32 cellular contexts compared by ENCODE assay signal in the genomic region with DNA sequence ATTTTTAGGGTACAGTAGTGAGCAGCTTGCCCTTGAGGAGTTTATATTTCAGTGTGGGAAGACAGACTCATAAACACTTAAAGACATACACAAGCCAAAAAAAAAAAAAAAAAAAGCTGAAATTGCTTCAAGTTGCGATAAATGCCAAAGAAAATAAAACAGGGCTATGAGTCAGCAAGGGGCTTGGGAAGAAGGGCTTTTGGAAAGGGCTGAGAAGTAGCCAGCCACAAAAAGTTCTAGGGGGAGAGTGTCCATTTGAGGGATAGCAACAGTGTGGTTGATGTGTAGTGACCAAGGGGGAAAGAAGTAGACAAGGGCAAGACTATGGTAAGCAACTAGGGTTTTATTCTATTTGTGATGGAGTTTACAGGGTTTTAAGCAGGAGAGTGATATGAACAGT.
DNase-seq lines count a peak whose midpoint lies in the region; ATAC-seq, FAIRE-seq and TF ChIP-seq lines count a peak whose summit lies in the region.
"Had no signal": no experiment of that assay in that cellular context is flagged by ENCODE, and none has a peak within 500 bp of the region (broad histone marks: within the 10 kb centered on the region; RNA-seq: fewer than 3 reads in every experiment).

No MANE protein-coding gene starts in this region.

- H3K4me1 ChIP-seq in SJSA1 (replicated peaks) (peaks cover 29% of the 10 kb centered on the region), endothelial cell of umbilical vein (ENCODE audit: control insufficient read depth, extremely low read depth, insufficient read depth, low read length) (peaks cover 9% of the 10 kb centered on the region), mesenchymal stem cell (ENCODE audit: control insufficient read depth, insufficient read depth, low read depth, low read length) (peaks cover under 1% of the 10 kb centered on the region)
- H3K4me1 ChIP-seq: breast epithelium, testis, uterus had no signal

- H3K4me1 Mint-ChIP-seq in activated CD4-positive, alpha-beta T cell treated with anti-CD3 and anti-CD28 coated beads for 36 hours, result peaks cover 4% of the 10 kb centered on the region
- H3K4me1 Mint-ChIP-seq in mesothelial cell of epicardium, result peaks cover 11% of the 10 kb centered on the region
- H3K4me1 Mint-ChIP-seq: IgD-negative memory B cell, immature natural killer cell had no signal

- no peak for TF ChIP-seq POLR2A in endothelial cell of umbilical vein (IDR thresholded peaks at IDR 0.05; ENCODE audit: low read depth, low read length)

- POLR2A ChIA-PET in endothelial cell of umbilical vein (lab: Charles Lee), result no interaction called here
- POLR2A ChIA-PET in activated CD4-positive, alpha-beta T cell treated with anti-CD3 and anti-CD28 coated beads for 36 hours (lab: Charles Lee), result no interaction called here

- H3K27ac ChIP-seq in SJSA1 (peak overlapping the region; percentile 73), endothelial cell of umbilical vein (ENCODE audit: insufficient read depth, low read depth, low read length) (no peak overlapping the region), mesenchymal stem cell (ENCODE audit: low read length, poor library complexity, severe bottlenecking) (no peak overlapping the region)
- H3K27ac ChIP-seq: BLaER1 treated with 17β-estradiol and CSF1 and Interleukin-3, amounts not matched to agents 10 nM and 100 nM; breast epithelium; coronary artery; testis; uterus had no signal

- peak overlapping the region; percentile 9 to 75 for H3K4ac ChIP-seq in mesenchymal stem cell (ENCODE audit: low read depth in 1 of 2, low read length in 2 of 2)

- no peak overlapping the region for H2AK5ac ChIP-seq in mesenchymal stem cell (ENCODE audit: low read length, severe bottlenecking)

- no peaks in the 10 kb centered on the region for H3K9me1 ChIP-seq in endothelial cell of umbilical vein (replicated peaks; ENCODE audit: control insufficient read depth, extremely low read depth, insufficient read depth, low read length)

- CTCF ChIA-PET in endothelial cell of umbilical vein (lab: Charles Lee), result no interaction called here
- CTCF ChIA-PET in activated CD4-positive, alpha-beta T cell treated with anti-CD3 and anti-CD28 coated beads for 36 hours (lab: Charles Lee), result no interaction called here

- no peaks in the 10 kb centered on the region; the same call in 1 of the 2 replicates for H3K9me3 ChIP-seq in SJSA1 (replicated peaks)
- no peaks in the 10 kb centered on the region for H3K9me3 ChIP-seq in endothelial cell of umbilical vein (replicated peaks; ENCODE audit: control insufficient read depth, insufficient read depth, low read length)
- no peaks in the 10 kb centered on the region for H3K9me3 ChIP-seq in mesenchymal stem cell (ENCODE audit: control insufficient read depth, low read length)
- H3K9me3 ChIP-seq: breast epithelium, testis, uterus had no signal

- H3K27me3 Mint-ChIP-seq in activated CD4-positive, alpha-beta T cell treated with anti-CD3 and anti-CD28 coated beads for 36 hours, result peaks cover 11% of the 10 kb centered on the region
- H3K27me3 Mint-ChIP-seq in mesothelial cell of epicardium (ENCODE audit: low read depth), result no peaks in the 10 kb centered on the region

- H3K36me3 Mint-ChIP-seq in activated CD4-positive, alpha-beta T cell treated with anti-CD3 and anti-CD28 coated beads for 36 hours (ENCODE audit: low read depth), result no peaks in the 10 kb centered on the region
- H3K36me3 Mint-ChIP-seq in mesothelial cell of epicardium, result no peaks in the 10 kb centered on the region
- H3K36me3 Mint-ChIP-seq: activated CD4-positive, alpha-beta memory T cell treated with anti-CD3 and anti-CD28 coated beads for 36 hours; activated naive CD8-positive, alpha-beta T cell treated with anti-CD3 and anti-CD28 coated beads, Interleukin-2, amount 10 ng/mL, durations not matched to agents 7 days and 5 days; IgD-negative memory B cell; immature natural killer cell; natural killer cell treated with Interleukin-12 subunit alpha and Interleukin-12 subunit beta and Interleukin-15 and Interleukin-18, amount 100 ng/mL, for 72 hours had no signal

- H3K4me2 ChIP-seq in endothelial cell of umbilical vein (ENCODE audit: insufficient read depth, low read length), result no peak overlapping the region
- H3K4me2 ChIP-seq in mesenchymal stem cell (ENCODE audit: low read length, poor library complexity, severe bottlenecking), result no peak overlapping the region
- H3K4me2 ChIP-seq: BLaER1 treated with 17β-estradiol and CSF1 and Interleukin-3, amounts not matched to agents 10 nM and 100 nM had no signal

- H3K18ac ChIP-seq in mesenchymal stem cell (ENCODE audit: low read depth in 1 of 2, low read length in 2 of 2), result peak overlapping the region; percentile 18 to 50

- ATAC-seq in activated CD4-positive, alpha-beta T cell treated with anti-CD3 and anti-CD28 coated beads for 36 hours, result no peak
- ATAC-seq: HCT116; left lobe of liver; natural killer cell treated with Interleukin-12 subunit alpha and Interleukin-12 subunit beta and Interleukin-15 and Interleukin-18, amount 100 ng/mL, for 72 hours; PC-3 had no signal

- DNase-seq in Daoy (ENCODE audit: low read depth), result peak; percentile 36
- DNase-seq in SJSA1 (ENCODE audit: low read depth in 1 of 2, low spot score in 2 of 2), result peak in 1 of 2 experiments; percentile 69
- peak; percentile 38 for DNase-seq in endothelial cell of umbilical vein (ENCODE audit: low read depth, low spot score)
- peak; percentile 80 for DNase-seq in mesenchymal stem cell
- DNase-seq in activated CD4-positive, alpha-beta T cell treated with anti-CD3 and anti-CD28 coated beads for 36 hours, result no peak
- no peak for DNase-seq in NCI-H226
- no peak for DNase-seq in mesothelial cell of epicardium (ENCODE audit: low spot score in 2 of 2, unreplicated experiment in 2 of 2)
- no peak for DNase-seq in GM13977 (ENCODE audit: low spot score)
- DNase-seq: activated CD4-positive, alpha-beta memory T cell treated with anti-CD3 and anti-CD28 coated beads for 36 hours; activated CD4-positive, CD25-positive, alpha-beta regulatory T cell; activated effector memory CD4-positive, alpha-beta T cell treated with anti-CD3 and anti-CD28 coated beads, Interleukin-2, amount 50 U/mL, for 16 hours; activated naive CD8-positive, alpha-beta T cell treated with anti-CD3 and anti-CD28 coated beads, Interleukin-2, amount 10 ng/mL, durations not matched to agents 7 days and 5 days; COR-L47; DMS79; endodermal cell; immature natural killer cell; MM.1S; NCI-H1417 treated with DMSO at 0.1 percent for 48 hours; NCI-H524; PC-3; Right ventricle myocardium superior; stimulated activated CD4-positive, alpha-beta T cell treated with anti-CD3 and anti-CD28 coated beads, Interleukin-4, amount 100 ng/mL, for 4 hours; stimulated activated naive CD4-positive, alpha-beta T cell treated with Interleukin-2 at 50 U/mL for 16 hours; testis; uterus had no signal

- H3K4me3 ChIP-seq in SJSA1 (no peak overlapping the region), endothelial cell of umbilical vein (replicated peaks in 1 of 3; ENCODE audit: insufficient read depth in 1 of 3, low read depth in 1 of 3, low read length in 3 of 3) (no peak overlapping the region), mesenchymal stem cell (ENCODE audit: insufficient read depth in 1 of 2, low read depth in 1 of 2, low read length in 2 of 2) (no peak overlapping the region)
- H3K4me3 ChIP-seq: BLaER1 treated with 17β-estradiol and CSF1 and Interleukin-3, amounts not matched to agents 10 nM and 100 nM; breast epithelium; coronary artery; testis; uterus had no signal

- H2AFZ ChIP-seq in endothelial cell of umbilical vein (ENCODE audit: low read depth, low read length), result no peak overlapping the region
- H2AFZ ChIP-seq in mesenchymal stem cell (ENCODE audit: low read depth, low read length), result no peak overlapping the region

- WGBS in mesenchymal stem cell, result 6% methylated on average over 1 of the region's 1 CpG

- no peak overlapping the region for H3K14ac ChIP-seq in mesenchymal stem cell (ENCODE audit: low read length in 2 of 2)

- no peaks in the 10 kb centered on the region for H3K9me3 Mint-ChIP-seq in activated CD4-positive, alpha-beta T cell treated with anti-CD3 and anti-CD28 coated beads for 36 hours (ENCODE audit: low read depth)
- peaks cover 5% of the 10 kb centered on the region for H3K9me3 Mint-ChIP-seq in mesothelial cell of epicardium
- H3K9me3 Mint-ChIP-seq: activated CD4-positive, alpha-beta memory T cell treated with anti-CD3 and anti-CD28 coated beads for 36 hours; activated naive CD8-positive, alpha-beta T cell treated with anti-CD3 and anti-CD28 coated beads, Interleukin-2, amount 10 ng/mL, durations not matched to agents 7 days and 5 days had no signal

- no peak overlapping the region for H2BK120ac ChIP-seq in mesenchymal stem cell (ENCODE audit: low read depth, low read length)

- dilution Hi-C loops in endothelial cell of umbilical vein (cut with MboI; ENCODE audit: extremely low pct_ligation_motif_present, low sequenced_read_pairs), result no loop called here

- H3K27me3 ChIP-seq in SJSA1 (replicated peaks), result no peaks in the 10 kb centered on the region
- H3K27me3 ChIP-seq in endothelial cell of umbilical vein (ENCODE audit: control insufficient read depth in 2 of 2, insufficient read depth in 2 of 2, low read length in 2 of 2), result peaks cover 0 to 2% of the 10 kb centered on the region in 2 experiments
- H3K27me3 ChIP-seq in mesenchymal stem cell (ENCODE audit: control insufficient read depth in 1 of 2, insufficient read depth in 1 of 2, low read length in 2 of 2), result no peaks in the 10 kb centered on the region
- H3K27me3 ChIP-seq: breast epithelium, testis, uterus had no signal

- no peak overlapping the region for H3K9ac ChIP-seq in endothelial cell of umbilical vein (replicated peaks; ENCODE audit: extremely low read depth, insufficient read depth, low read length)
- H3K9ac ChIP-seq in mesenchymal stem cell (ENCODE audit: low read length), result no peak overlapping the region
- H3K9ac ChIP-seq: BLaER1 treated with 17β-estradiol and CSF1 and Interleukin-3, amounts not matched to agents 10 nM and 100 nM had no signal

- H3K36me3 ChIP-seq in SJSA1, result no peaks in the 10 kb centered on the region
- no peaks in the 10 kb centered on the region for H3K36me3 ChIP-seq in endothelial cell of umbilical vein (ENCODE audit: control insufficient read depth in 2 of 2, extremely low read depth in 1 of 2, insufficient read depth in 2 of 2, low read length in 2 of 2)
- no peaks in the 10 kb centered on the region for H3K36me3 ChIP-seq in mesenchymal stem cell (ENCODE audit: control insufficient read depth in 1 of 2, insufficient read depth in 2 of 2, low read depth in 1 of 2, low read length in 2 of 2)
- H3K36me3 ChIP-seq: BLaER1 treated with 17β-estradiol and CSF1 and Interleukin-3, amounts not matched to agents 10 nM and 100 nM; breast epithelium; uterus had no signal

- H3K27ac Mint-ChIP-seq in activated CD4-positive, alpha-beta T cell treated with anti-CD3 and anti-CD28 coated beads for 36 hours, result no peak overlapping the region
- H3K27ac Mint-ChIP-seq in mesothelial cell of epicardium, result no peak overlapping the region
- H3K27ac Mint-ChIP-seq: activated CD4-positive, alpha-beta memory T cell treated with anti-CD3 and anti-CD28 coated beads for 36 hours; activated naive CD8-positive, alpha-beta T cell treated with anti-CD3 and anti-CD28 coated beads, Interleukin-2, amount 10 ng/mL, durations not matched to agents 7 days and 5 days; IgD-negative memory B cell; immature natural killer cell; natural killer cell treated with Interleukin-12 subunit alpha and Interleukin-12 subunit beta and Interleukin-15 and Interleukin-18, amount 100 ng/mL, for 72 hours had no signal

- no peak overlapping the region for H4K91ac ChIP-seq in mesenchymal stem cell (ENCODE audit: low read length)

- FAIRE-seq in endothelial cell of umbilical vein (lab: Jason Lieb, UNC), result no peak

- no TSS peak for BruUV-seq in endothelial cell of umbilical vein (replicated peaks; lab: Mats Ljungman, UMichigan)

- no peak overlapping the region for H3K4me3 Mint-ChIP-seq in activated CD4-positive, alpha-beta T cell treated with anti-CD3 and anti-CD28 coated beads for 36 hours
- H3K4me3 Mint-ChIP-seq in mesothelial cell of epicardium, result no peak overlapping the region
- H3K4me3 Mint-ChIP-seq: activated CD4-positive, alpha-beta memory T cell treated with anti-CD3 and anti-CD28 coated beads for 36 hours; activated naive CD8-positive, alpha-beta T cell treated with anti-CD3 and anti-CD28 coated beads, Interleukin-2, amount 10 ng/mL, durations not matched to agents 7 days and 5 days; endodermal cell; IgD-negative memory B cell; immature natural killer cell; natural killer cell treated with Interleukin-12 subunit alpha and Interleukin-12 subunit beta and Interleukin-15 and Interleukin-18, amount 100 ng/mL, for 72 hours had no signal

- no peak overlapping the region for H2BK15ac ChIP-seq in mesenchymal stem cell (ENCODE audit: low read depth, poor library complexity, severe bottlenecking)

- H2BK5ac ChIP-seq in mesenchymal stem cell (ENCODE audit: low read depth, low read length, poor library complexity, severe bottlenecking), result no peak overlapping the region

- no peaks in the 10 kb centered on the region for H3K79me1 ChIP-seq in mesenchymal stem cell (replicated peaks; ENCODE audit: low read length, poor library complexity, severe bottlenecking)

- no peak overlapping the region for H4K8ac ChIP-seq in mesenchymal stem cell (ENCODE audit: low read length)

- H3K23ac ChIP-seq in mesenchymal stem cell (ENCODE audit: low read length in 2 of 2), result no peak overlapping the region

- peak overlapping the region in 1 of 2 experiments; percentile 29 for H2BK12ac ChIP-seq in mesenchymal stem cell (ENCODE audit: low read length in 2 of 2)

- no peaks in the 10 kb centered on the region for H3K79me2 ChIP-seq in endothelial cell of umbilical vein (ENCODE audit: control insufficient read depth, insufficient read depth, low read length)

- intact Hi-C loops in endothelial cell of umbilical vein (cut with micrococcal nuclease), result no loop called here
- intact Hi-C loops in activated CD4-positive, alpha-beta T cell treated with anti-CD3 and anti-CD28 coated beads for 36 hours (cut with DNase I, micrococcal nuclease), result no loop called here

- no peaks in the 10 kb centered on the region for H4K20me1 ChIP-seq in endothelial cell of umbilical vein (replicated peaks; ENCODE audit: control insufficient read depth, extremely low read depth, insufficient read depth, low read length)
- H4K20me1 ChIP-seq: BLaER1 treated with 17β-estradiol and CSF1 and Interleukin-3, amounts not matched to agents 10 nM and 100 nM had no signal

- in situ Hi-C loops in GM13977 (cut with MboI; ENCODE audit: low pct_unique_long_range_greater_than_20kb, low sequenced_read_pairs, unreplicated experiment), result no loop called here

- TF ChIP-seq CTCF in endothelial cell of umbilical vein (IDR thresholded peaks at IDR 0.05; ENCODE audit: extremely low read depth in 1 of 2, insufficient read depth in 1 of 2, low read depth in 1 of 2, low read length in 2 of 2) (no peak), mesothelial cell of epicardium (IDR thresholded peaks at IDR 0.05; ENCODE audit: unreplicated experiment) (no peak), GM13977 (IDR thresholded peaks at IDR 0.05; ENCODE audit: extremely low read depth, insufficient read depth, missing control alignments) (no peak)

Comparison
In these comparisons a context has a peak if more than half of its experiments do, and no peak if none do; other contexts are left out.
1. DNase-seq: peak in Daoy (single experiment), endothelial cell of umbilical vein (single experiment) and mesenchymal stem cell (single experiment); none in activated CD4-positive, alpha-beta T cell treated with anti-CD3 and anti-CD28 coated beads for 36 hours (single experiment), NCI-H226 (single experiment), mesothelial cell of epicardium (0 of 2) and GM13977 (single experiment).